In the genomic region with DNA sequence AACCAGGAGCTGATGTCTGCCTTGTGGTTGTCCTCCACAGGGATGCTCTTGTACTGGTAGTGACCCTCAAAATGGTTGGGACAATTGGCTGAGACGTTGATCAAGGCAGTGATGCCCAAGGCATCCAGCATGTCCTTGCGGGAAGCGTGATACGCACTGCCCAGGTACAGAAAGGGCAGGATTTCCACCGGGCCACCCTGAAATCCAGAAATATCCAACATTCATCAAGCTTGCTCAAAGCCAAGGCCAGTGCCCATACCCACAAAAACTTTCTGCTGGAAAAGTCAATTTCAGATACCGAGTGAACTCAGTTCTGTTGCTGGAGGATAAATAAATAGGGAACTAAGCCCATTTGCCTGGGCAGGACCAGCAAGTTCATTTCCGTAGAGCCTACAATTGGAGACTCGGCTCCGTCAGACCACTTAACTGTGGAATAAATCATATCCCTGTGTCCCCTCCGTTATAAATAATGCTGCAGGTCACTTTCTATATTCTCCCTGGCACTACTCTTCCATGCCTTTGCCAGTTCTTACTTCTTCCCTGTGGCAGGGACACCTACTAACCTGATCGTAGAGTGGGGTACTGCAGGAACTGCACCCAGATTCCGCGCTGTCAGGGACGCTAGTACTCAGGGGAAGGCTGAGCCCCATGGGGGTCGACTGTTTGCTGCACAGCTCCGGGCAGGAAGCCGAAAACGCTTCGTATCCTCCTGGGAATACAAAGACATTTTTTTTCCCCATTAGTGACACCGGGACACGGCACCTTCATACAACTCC, we compare ENCODE assay signal across 8 cellular contexts. TPM values are rescaled to one million over a fixed set of nuclear protein-coding genes. Genes with fewer than 3 reads are reported as not detected.
DNase-seq lines count a peak whose midpoint lies in the region; ATAC-seq and TF ChIP-seq lines count a peak whose summit lies in the region.

No MANE protein-coding gene starts in this region.

- no peak for TF ChIP-seq CTCF in body of pancreas (IDR thresholded peaks at IDR 0.05)

- peaks cover 28 to 84% (median 59%) of the 10 kb centered on the region in 4 donors for H3K4me1 Mint-ChIP-seq in CD4-positive, CD25-positive, alpha-beta regulatory T cell
- H3K4me1 Mint-ChIP-seq in stimulated activated naive B cell treated with anti-CD40 and anti-IgM and Interleukin-4, amounts not matched to agents 10 μg/mL and 1 μg/mL and 100 μg/mL, for 72 hours, result peaks cover 42 to 80% of the 10 kb centered on the region in 2 donors

- peak in 1 of 3 donors; percentile 48 for DNase-seq in CD4-positive, CD25-positive, alpha-beta regulatory T cell
- DNase-seq in Karpas-422, result peak; percentile 81
- DNase-seq in body of pancreas, result peak; percentile 38 to 56 (median 52)
- peak; percentile 57 for DNase-seq in iris pigment epithelial cell (ENCODE audit: low read depth)
- DNase-seq in stimulated activated naive B cell treated with anti-CD40 and anti-IgM and Interleukin-4, amounts not matched to agents 10 μg/mL and 1 μg/mL and 100 μg/mL, for 72 hours, result no peak
- DNase-seq in DMS114 treated with DMSO at 0.1 percent for 48 hours (lab: John Stamatoyannopoulos, UW; ENCODE audit: unreplicated experiment), result no peak
- DNase-seq in stimulated activated CD4-positive, alpha-beta T cell treated with anti-CD3 and anti-CD28 coated beads, Interleukin-4, amount 100 ng/mL, for 24 hours, result no peak
- DNase-seq in D341Med (ENCODE audit: low spot score), result no peak

- peak overlapping the region; percentile 100 for H3K27ac ChIP-seq in CD4-positive, CD25-positive, alpha-beta regulatory T cell (ENCODE audit: insufficient read depth, low read length, poor library complexity, severe bottlenecking)
- H3K27ac ChIP-seq in Karpas-422 (ENCODE audit: low read length) (peak overlapping the region; percentile 65), body of pancreas (peak overlapping the region; percentile 94 to 99 (median 98))

- no peak for ATAC-seq in CD4-positive, CD25-positive, alpha-beta regulatory T cell (ENCODE audit: low read depth in 2 of 2)
- ATAC-seq in body of pancreas, result no peak
- no peak for ATAC-seq in stimulated activated naive B cell treated with anti-CD40 and anti-IgM and Interleukin-4, amounts not matched to agents 10 μg/mL and 1 μg/mL and 100 μg/mL, for 72 hours (replicated peaks)

- intact Hi-C loops in body of pancreas (cut with DNase I), result loop anchor here (10.0 kb wide), 1 partner anchor 55 kb away; no protein-coding TSS in a partner anchor

- peak overlapping the region; percentile 100 for H3K4me2 ChIP-seq in Karpas-422 (ENCODE audit: low read depth, low read length, poor library complexity, severe bottlenecking)

- H3K27ac Mint-ChIP-seq in CD4-positive, CD25-positive, alpha-beta regulatory T cell, result peak overlapping the region; percentile 83 to 100 (median 98)
- H3K27ac Mint-ChIP-seq in stimulated activated naive B cell treated with anti-CD40 and anti-IgM and Interleukin-4, amounts not matched to agents 10 μg/mL and 1 μg/mL and 100 μg/mL, for 72 hours, result peak overlapping the region; percentile 95

- H3K4me3 Mint-ChIP-seq in CD4-positive, CD25-positive, alpha-beta regulatory T cell, result peak overlapping the region; percentile 91 to 97 (median 92)
- H3K4me3 Mint-ChIP-seq in stimulated activated naive B cell treated with anti-CD40 and anti-IgM and Interleukin-4, amounts not matched to agents 10 μg/mL and 1 μg/mL and 100 μg/mL, for 72 hours, result peak overlapping the region; percentile 91 to 97

- H3K79me2 ChIP-seq in Karpas-422 (ENCODE audit: low read length), result peaks cover 4% of the 10 kb centered on the region; the same call in 1 of the 2 replicates

- H3K9ac ChIP-seq in Karpas-422 (ENCODE audit: low read length), result peak overlapping the region; percentile 96

- peak overlapping the region; percentile 99; the same call in 1 of the 2 replicates for H2AFZ ChIP-seq in Karpas-422 (ENCODE audit: low read length)

- no peaks in the 10 kb centered on the region for H3K9me3 ChIP-seq in CD4-positive, CD25-positive, alpha-beta regulatory T cell (ENCODE audit: control insufficient read depth in 2 of 2, low read length in 2 of 2)
- no peaks in the 10 kb centered on the region for H3K9me3 ChIP-seq in Karpas-422 (ENCODE audit: low read length)
- no peaks in the 10 kb centered on the region for H3K9me3 ChIP-seq in body of pancreas

- peak overlapping the region; percentile 99 for H3K4me3 ChIP-seq in CD4-positive, CD25-positive, alpha-beta regulatory T cell (ENCODE audit: low read depth, low read length)
- H3K4me3 ChIP-seq in Karpas-422 (ENCODE audit: low read length) (peak overlapping the region; percentile 96), body of pancreas (peak overlapping the region; percentile 57 to 74)

- H3K9me2 ChIP-seq in Karpas-422 (replicated peaks; ENCODE audit: insufficient read depth, low read length), result no peaks in the 10 kb centered on the region

- H3K27me3 Mint-ChIP-seq in CD4-positive, CD25-positive, alpha-beta regulatory T cell, result peaks cover 25% of the 10 kb centered on the region
- H3K27me3 Mint-ChIP-seq in stimulated activated naive B cell treated with anti-CD40 and anti-IgM and Interleukin-4, amounts not matched to agents 10 μg/mL and 1 μg/mL and 100 μg/mL, for 72 hours, result no peaks in the 10 kb centered on the region

- peak in 2 of 3 donors; percentile 23 to 38 for TF ChIP-seq POLR2A in body of pancreas (IDR thresholded peaks at IDR 0.05)

- H3K4me1 ChIP-seq in CD4-positive, CD25-positive, alpha-beta regulatory T cell (ENCODE audit: control insufficient read depth, insufficient read depth, low read length, poor library complexity, severe bottlenecking), result peaks cover 75% of the 10 kb centered on the region
- peaks cover 35% of the 10 kb centered on the region for H3K4me1 ChIP-seq in Karpas-422 (ENCODE audit: low read length)
- H3K4me1 ChIP-seq in body of pancreas, result peaks cover 60% of the 10 kb centered on the region

- WGBS in body of pancreas, 2 donors, result 18 to 31% methylated on average over 18 to 21 of the region's 21 CpGs

- H4K20me1 ChIP-seq in Karpas-422 (ENCODE audit: insufficient read depth, low read depth, low read length), result peaks cover 3% of the 10 kb centered on the region; the same call in 1 of the 2 replicates

- H3K27me3 ChIP-seq in CD4-positive, CD25-positive, alpha-beta regulatory T cell (ENCODE audit: control insufficient read depth, insufficient read depth, low read length), result no peaks in the 10 kb centered on the region
- H3K27me3 ChIP-seq in Karpas-422 (ENCODE audit: low read length), result no peaks in the 10 kb centered on the region
- no peaks in the 10 kb centered on the region for H3K27me3 ChIP-seq in body of pancreas

- H3K36me3 Mint-ChIP-seq in CD4-positive, CD25-positive, alpha-beta regulatory T cell, result peaks cover 8% of the 10 kb centered on the region
- H3K36me3 Mint-ChIP-seq in stimulated activated naive B cell treated with anti-CD40 and anti-IgM and Interleukin-4, amounts not matched to agents 10 μg/mL and 1 μg/mL and 100 μg/mL, for 72 hours, result peaks cover 17 to 18% of the 10 kb centered on the region in 2 donors

- H3K36me3 ChIP-seq in CD4-positive, CD25-positive, alpha-beta regulatory T cell (ENCODE audit: control insufficient read depth, insufficient read depth, low read length), result peaks cover 25% of the 10 kb centered on the region
- H3K36me3 ChIP-seq in Karpas-422 (ENCODE audit: insufficient read depth, low read length), result no peaks in the 10 kb centered on the region
- no peaks in the 10 kb centered on the region for H3K36me3 ChIP-seq in body of pancreas (replicated peaks in 1 of 2; ENCODE audit: insufficient read depth in 1 of 2, low read depth in 2 of 2)

- peaks cover 0 to 2% (median 0%) of the 10 kb centered on the region in 7 donors for H3K9me3 Mint-ChIP-seq in CD4-positive, CD25-positive, alpha-beta regulatory T cell
- no peaks in the 10 kb centered on the region for H3K9me3 Mint-ChIP-seq in stimulated activated naive B cell treated with anti-CD40 and anti-IgM and Interleukin-4, amounts not matched to agents 10 μg/mL and 1 μg/mL and 100 μg/mL, for 72 hours

RNA-seq across cellular contexts. Expression of gene DUSP1, which starts 1.2 kb away (rescaled TPM):
- 2,095 TPM for total RNA-seq in CD4-positive, CD25-positive, alpha-beta regulatory T cell
- polyA plus RNA-seq in CD4-positive, CD25-positive, alpha-beta regulatory T cell, result 100 to 1,000 TPM; 298 to 551 (median 412) TPM
- 9.0 and 10.5 TPM in 2 replicates for total RNA-seq in Karpas-422 (2014; rRNA removed; shearing (Covaris generic); ENCODE audit: low replicate concordance)
- 100 to 1,000 TPM; 248 to 808 TPM for total RNA-seq in body of pancreas

Comparison
In these comparisons a context has a peak if more than half of its experiments do, and no peak if none do; other contexts are left out.
1. DNase-seq: peak in Karpas-422 (single experiment), body of pancreas (4 of 4) and iris pigment epithelial cell (single experiment); none in stimulated activated naive B cell treated with anti-CD40 and anti-IgM and Interleukin-4, amounts not matched to agents 10 μg/mL and 1 μg/mL and 100 μg/mL, for 72 hours (single experiment), DMS114 treated with DMSO at 0.1 percent for 48 hours (single experiment), stimulated activated CD4-positive, alpha-beta T cell treated with anti-CD3 and anti-CD28 coated beads, Interleukin-4, amount 100 ng/mL, for 24 hours (single experiment) and D341Med (single experiment).
2. RNA of gene DUSP1, which starts 1.2 kb away (total RNA-seq): 2,095 TPM in CD4-positive, CD25-positive, alpha-beta regulatory T cell (single experiment) and 248 to 808 TPM in body of pancreas; 9.0 to 10.5 TPM in Karpas-422; every median in the first group is over 10 times any median in the second.
3. Peak in every context shown above with its lines, with median percentiles within 50 percentile points of each other: H3K27ac ChIP-seq and H3K4me3 ChIP-seq.